In genomic region chr10:36662571-36662970, GRCh38 we compare ENCODE assay signal across 25 cellular contexts.
"Had no signal": no experiment of that assay in that cellular context is flagged by ENCODE, and none has a peak within 500 bp of the region (broad histone marks: within the 10 kb centered on the region; RNA-seq: fewer than 3 reads in every experiment).

No MANE protein-coding gene starts in this region.

- H3K27me3 ChIP-seq: colonic mucosa, esophagus squamous epithelium, gastrocnemius medialis, heart right ventricle, left lung had no signal

- H3K27ac ChIP-seq: colonic mucosa, epithelial cell of prostate, esophagus squamous epithelium, gastrocnemius medialis, heart right ventricle, left lung, lower lobe of right lung had no signal

- H3K9me3 ChIP-seq: colonic mucosa, esophagus squamous epithelium, gastrocnemius medialis, lower lobe of right lung had no signal

- ATAC-seq: effector memory CD8-positive, alpha-beta T cell; esophagus mucosa; gastrocnemius medialis; heart right ventricle; left cardiac atrium; left lung; left ventricle myocardium superior; lower lobe of right lung; mucosa of descending colon had no signal

- H3K4me3 Mint-ChIP-seq: dendritic cell treated with granulocyte-macrophage colony-stimulating factor and Interleukin-4, amounts not matched to agents 40 ng/mL and 50 ng/mL, for 4 days; effector memory CD8-positive, alpha-beta T cell; endodermal cell; mesothelial cell of epicardium; naive B cell had no signal

- H3K27ac Mint-ChIP-seq: dendritic cell treated with granulocyte-macrophage colony-stimulating factor and Interleukin-4, amounts not matched to agents 40 ng/mL and 50 ng/mL, for 4 days; effector memory CD8-positive, alpha-beta T cell; endodermal cell; mesothelial cell of epicardium; naive B cell had no signal

- H3K36me3 Mint-ChIP-seq: mesothelial cell of epicardium, naive B cell had no signal

- H3K4me3 ChIP-seq: colonic mucosa, esophagus squamous epithelium, gastrocnemius medialis, heart right ventricle, left lung, lower lobe of right lung, mucosa of descending colon had no signal

- H3K4me1 ChIP-seq: colonic mucosa, esophagus squamous epithelium, gastrocnemius medialis, heart right ventricle, left lung, lower lobe of right lung had no signal

- H3K36me3 ChIP-seq: colonic mucosa, esophagus squamous epithelium, gastrocnemius medialis, heart right ventricle, left lung, lower lobe of right lung had no signal

- DNase-seq: colonic mucosa; cortex of kidney; effector CD8-positive, alpha-beta T cell; effector memory CD8-positive, alpha-beta T cell; endodermal cell; erythroblast; esophagus squamous epithelium; foreskin fibroblast; foreskin melanocyte; gastrocnemius medialis; glutamatergic neuron; head of caudate nucleus; heart right ventricle; hippocampal formation; left cardiac atrium; left lung; left ventricle myocardium superior; lower lobe of right lung; mesenchymal stem cell; mucosa of descending colon; naive B cell had no signal

- H3K4me1 Mint-ChIP-seq: mesothelial cell of epicardium, naive B cell had no signal

- H3K27me3 Mint-ChIP-seq: dendritic cell treated with granulocyte-macrophage colony-stimulating factor and Interleukin-4, amounts not matched to agents 40 ng/mL and 50 ng/mL, for 4 days; effector memory CD8-positive, alpha-beta T cell; naive B cell had no signal
